Comparison of ENCODE assay signal across 18 cellular contexts in the genomic region with DNA sequence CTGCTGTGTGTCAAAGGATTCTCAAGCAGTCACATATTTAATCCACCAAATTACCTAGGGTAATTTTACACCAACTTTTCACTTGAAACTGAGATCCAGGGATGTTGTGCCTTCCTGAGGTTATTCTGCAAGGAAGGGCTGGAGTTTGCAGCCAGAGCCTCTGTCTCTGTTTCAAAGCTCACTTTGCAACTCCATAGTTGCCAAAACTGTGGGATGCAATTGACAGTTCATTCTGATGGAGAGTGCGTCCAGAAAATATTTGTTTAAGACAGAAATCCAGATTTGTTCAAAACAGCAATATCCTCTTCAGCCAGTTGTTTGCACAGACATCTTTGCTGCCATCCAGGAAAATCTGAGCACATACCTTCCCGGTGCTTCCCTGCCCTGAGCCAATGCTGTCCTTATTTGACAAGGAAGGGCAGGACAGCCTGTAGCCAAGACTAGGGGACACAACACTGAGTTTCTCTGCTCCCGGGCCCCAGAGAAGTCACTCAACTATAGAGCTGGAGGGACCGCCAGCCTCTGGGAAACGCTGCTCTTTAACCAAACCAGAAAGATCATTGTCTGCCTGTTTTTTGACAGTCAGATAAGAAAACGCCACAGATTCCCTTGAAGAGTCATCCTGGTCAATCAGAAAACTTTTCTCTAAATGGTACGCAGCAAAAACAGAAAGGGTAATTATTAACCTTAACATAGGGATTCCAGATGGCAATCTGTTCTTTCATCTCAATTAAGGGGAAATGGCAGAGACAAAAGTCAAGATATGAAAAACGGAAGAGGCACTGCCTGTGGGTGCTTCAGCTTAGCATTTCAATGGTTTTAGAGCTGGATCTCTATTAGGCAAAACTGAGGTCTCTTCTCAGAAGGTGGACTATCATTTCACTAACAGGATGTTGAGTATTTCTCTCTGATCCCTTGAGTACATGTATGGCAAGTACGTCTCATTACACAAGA.
DNase-seq lines count a peak whose midpoint lies in the region; ATAC-seq and TF ChIP-seq lines count a peak whose summit lies in the region.
"Had no signal": no experiment of that assay in that cellular context is flagged by ENCODE, and none has a peak within 500 bp of the region (broad histone marks: within the 10 kb centered on the region; RNA-seq: fewer than 3 reads in every experiment).

No MANE protein-coding gene starts in this region.

- peak; percentile 38 for DNase-seq in ELF-1 (ENCODE audit: low read depth, low spot score)
- DNase-seq in iPS DF 6.9 (ENCODE audit: low read depth, low spot score), result no peak
- DNase-seq in mucosa of descending colon, result no peak
- no peak for DNase-seq in H7
- no peak for DNase-seq in inferior parietal cortex (ENCODE audit: extremely low spot score)
- no peak for DNase-seq in NCI-H226
- DNase-seq: activated CD4-positive, alpha-beta T cell treated with anti-CD3 and anti-CD28 coated beads, Interleukin-2, amount 50 U/mL, for 48 hours; activated gamma-delta T cell; CD4-positive, CD25-positive, alpha-beta regulatory T cell; heart left ventricle; naive thymus-derived CD8-positive, alpha-beta T cell; NCI-H146; SHP77; stimulated activated CD4-positive, alpha-beta T cell treated with anti-CD3 and anti-CD28 coated beads, Interleukin-2, amount 100 ng/mL, for 48 hours; stimulated activated naive CD4-positive, alpha-beta T cell treated with Interleukin-2 at 50 U/mL for 16 hours had no signal

- intact Hi-C loops in mucosa of descending colon (cut with DNase I, micrococcal nuclease), result no loop called here

- H3K4me3 ChIP-seq in iPS DF 6.9 (ENCODE audit: low read length) (no peak overlapping the region), mucosa of descending colon (no peak overlapping the region), H7 (ENCODE audit: insufficient read depth, low read depth, low read length) (no peak overlapping the region)
- H3K4me3 ChIP-seq: heart left ventricle had no signal

- H3K9me3 ChIP-seq in iPS DF 6.9 (ENCODE audit: control insufficient read depth, insufficient read depth, low read length) (no peaks in the 10 kb centered on the region), mucosa of descending colon (no peaks in the 10 kb centered on the region)
- H3K9me3 ChIP-seq: heart left ventricle had no signal

- H3K27me3 ChIP-seq in iPS DF 6.9 (ENCODE audit: control insufficient read depth, insufficient read depth, low read length), result no peaks in the 10 kb centered on the region
- no peaks in the 10 kb centered on the region for H3K27me3 ChIP-seq in H7 (ENCODE audit: control insufficient read depth, insufficient read depth, low read length)

- H3K27ac ChIP-seq in iPS DF 6.9 (ENCODE audit: low read length), result peak overlapping the region; percentile 4
- H3K27ac ChIP-seq: heart left ventricle had no signal

- no CpG with 5 or more reads among the region's 9 CpGs for whole genome bisulfite sequencing in iPS DF 6.9 (ENCODE audit: insufficient coverage, insufficient read length)

- H3K4me1 ChIP-seq in iPS DF 6.9 (ENCODE audit: control insufficient read depth, insufficient read depth, low read length), result peaks cover 1% of the 10 kb centered on the region; the same call in 1 of the 2 replicates
- no peaks in the 10 kb centered on the region for H3K4me1 ChIP-seq in mucosa of descending colon (ENCODE audit: low read depth)
- H3K4me1 ChIP-seq: heart left ventricle had no signal

- ATAC-seq in SK-N-SH treated with all-trans-retinoic acid at 6 μM for 48 hours, result peak; percentile 83
- peak; percentile 40 for ATAC-seq in mucosa of descending colon
- no peak for ATAC-seq in HG03280 (IDR thresholded peaks at IDR 0.05; ENCODE audit: unreplicated experiment)
- ATAC-seq: HCT116; heart left ventricle; naive thymus-derived CD8-positive, alpha-beta T cell had no signal

- H3K36me3 ChIP-seq in iPS DF 6.9 (ENCODE audit: control insufficient read depth, insufficient read depth, low read length) (no peaks in the 10 kb centered on the region), mucosa of descending colon (ENCODE audit: low read depth) (no peaks in the 10 kb centered on the region), H7 (replicated peaks; ENCODE audit: control insufficient read depth, insufficient read depth, low read length) (no peaks in the 10 kb centered on the region)
- H3K36me3 ChIP-seq: heart left ventricle had no signal

- no peak for TF ChIP-seq CTCF in mucosa of descending colon (IDR thresholded peaks at IDR 0.05)

TF ChIP-seq in SK-N-SH treated with all-trans-retinoic acid at 6 μM for 48 hours, 23 proteins besides CTCF, POLR2A, EP300 and RAD21:
- no peak for TF ChIP-seq ZC3H10 (CRISPR knock-in tag; IDR thresholded peaks at IDR 0.05)
- 0 out of 2 replicates have a peak, but pooled peaks have one; percentile 13 for TF ChIP-seq ISL1 (CRISPR knock-in tag; IDR thresholded peaks at IDR 0.05)
- peak; percentile 90 for TF ChIP-seq TSHZ2 (CRISPR knock-in tag; IDR thresholded peaks at IDR 0.05)
- TF ChIP-seq CSDC2 (CRISPR knock-in tag; IDR thresholded peaks at IDR 0.05), result no peak
- no peak for TF ChIP-seq ZNF565 (CRISPR knock-in tag; conservative IDR thresholded peaks at IDR 0.05; ENCODE audit: low read depth)
- TF ChIP-seq TCF4 (CRISPR knock-in tag; IDR thresholded peaks at IDR 0.05; ENCODE audit: borderline replicate concordance), result peak; percentile 95
- TF ChIP-seq ZNF8 (CRISPR knock-in tag; IDR thresholded peaks at IDR 0.05), result peak; percentile 52; the same call in 1 of the 2 replicates
- TF ChIP-seq ZNF70 (CRISPR knock-in tag; IDR thresholded peaks at IDR 0.05), result peak; percentile 52; the same call in 1 of the 2 replicates
